12 cellular contexts compared by ENCODE assay signal in genomic region chr5:68225911-68226563, GRCh38. TPM values are rescaled to one million over a fixed set of nuclear protein-coding genes. Genes with fewer than 3 reads are reported as not detected.
DNase-seq lines count a peak whose midpoint lies in the region; ATAC-seq and TF ChIP-seq lines count a peak whose summit lies in the region.
"Had no signal": no experiment of that assay in that cellular context is flagged by ENCODE, and none has a peak within 500 bp of the region (broad histone marks: within the 10 kb centered on the region; RNA-seq: fewer than 3 reads in every experiment).

No MANE protein-coding gene starts in this region.

- no peaks in the 10 kb centered on the region for H3K9me3 Mint-ChIP-seq in activated T-cell treated with anti-CD3 and anti-CD28 coated beads, Interleukin-2, amount 50 U/mL, for 72 hours
- H3K9me3 Mint-ChIP-seq in activated T-cell treated with anti-CD3 and anti-CD28 coated beads, Interleukin-2, amount 50 U/mL, for 4 hours = no peaks in the 10 kb centered on the region
- no peaks in the 10 kb centered on the region for H3K9me3 Mint-ChIP-seq in CD8-positive, alpha-beta memory T cell
- H3K9me3 Mint-ChIP-seq: activated naive CD4-positive, alpha-beta T cell treated with anti-CD3 and anti-CD28 coated beads, Interleukin-2, amount 10 ng/mL, durations not matched to agents 7 days and 5 days had no signal

- POLR2A ChIA-PET in CD8-positive, alpha-beta memory T cell (lab: Charles Lee) = no interaction called here

- peaks cover 4 to 21% of the 10 kb centered on the region in 2 donors for H3K36me3 Mint-ChIP-seq in activated T-cell treated with anti-CD3 and anti-CD28 coated beads, Interleukin-2, amount 50 U/mL, for 72 hours (ENCODE audit: insufficient read depth in 2 of 2)
- H3K36me3 Mint-ChIP-seq in activated T-cell treated with anti-CD3 and anti-CD28 coated beads, Interleukin-2, amount 50 U/mL, for 4 hours (ENCODE audit: insufficient read depth) = peaks cover 39% of the 10 kb centered on the region
- peaks cover 0 to 72% (median 9%) of the 10 kb centered on the region in 3 donors for H3K36me3 Mint-ChIP-seq in CD8-positive, alpha-beta memory T cell

- peak overlapping the region in 31 of 59 donors; percentile 6 to 46 (median 22) for H3K4me3 ChIP-seq in dorsolateral prefrontal cortex
- H3K4me3 ChIP-seq in mucosa of descending colon = no peak overlapping the region
- peak overlapping the region in 2 of 4 donors; percentile 1 to 17 for H3K4me3 ChIP-seq in transverse colon
- H3K4me3 ChIP-seq in CD8-positive, alpha-beta memory T cell (ENCODE audit: low read length) = no peak overlapping the region
- H3K4me3 ChIP-seq in aorta (ENCODE audit: low read length in 2 of 2) = no peak overlapping the region

- H3K36me3 ChIP-seq in mucosa of descending colon (ENCODE audit: low read depth) (no peaks in the 10 kb centered on the region), transverse colon (peaks cover 0 to 18% (median 4%) of the 10 kb centered on the region in 4 donors), aorta (ENCODE audit: control insufficient read depth in 1 of 2, insufficient read depth in 2 of 2, low read length in 1 of 2) (peaks cover under 1 to 4% of the 10 kb centered on the region in 2 donors)
- H3K36me3 ChIP-seq in CD8-positive, alpha-beta memory T cell (ENCODE audit: insufficient read depth, low read length) = peaks cover 18% of the 10 kb centered on the region

- H3K9me3 ChIP-seq in mucosa of descending colon (no peaks in the 10 kb centered on the region), transverse colon (no peaks in the 10 kb centered on the region), aorta (ENCODE audit: control insufficient read depth, low read length) (no peaks in the 10 kb centered on the region)
- H3K9me3 ChIP-seq in CD8-positive, alpha-beta memory T cell (ENCODE audit: low read length) = no peaks in the 10 kb centered on the region

- in situ Hi-C loops in transverse colon (cut with MboI; ENCODE audit: low pct_ligation_motif_present in 1 of 4, low pct_unique_long_range_greater_than_20kb in 1 of 4, low sequenced_read_pairs in 3 of 4) = no loop called here

- no peak overlapping the region for H3K4me3 Mint-ChIP-seq in activated T-cell treated with anti-CD3 and anti-CD28 coated beads, Interleukin-2, amount 50 U/mL, for 72 hours
- H3K4me3 Mint-ChIP-seq in activated T-cell treated with anti-CD3 and anti-CD28 coated beads, Interleukin-2, amount 50 U/mL, for 4 hours = no peak overlapping the region
- H3K4me3 Mint-ChIP-seq in CD8-positive, alpha-beta memory T cell = peak overlapping the region in 3 of 7 donors; percentile 5 to 76 (median 40)
- H3K4me3 Mint-ChIP-seq: activated CD4-positive, alpha-beta T cell treated with anti-CD3 and anti-CD28 coated beads for 36 hours; activated naive CD4-positive, alpha-beta T cell treated with anti-CD3 and anti-CD28 coated beads, Interleukin-2, amount 10 ng/mL, durations not matched to agents 7 days and 5 days had no signal

- H3K27ac ChIP-seq in dorsolateral prefrontal cortex (peak overlapping the region in 47 of 59 donors; percentile 3 to 78 (median 48)), transverse colon (peak overlapping the region; percentile 68 to 86 (median 76)), aorta (ENCODE audit: low read depth in 1 of 2, low read length in 2 of 2) (no peak overlapping the region)
- H3K27ac ChIP-seq in CD8-positive, alpha-beta memory T cell (ENCODE audit: low read depth, low read length) = no peak overlapping the region

- H3K27me3 ChIP-seq in dorsolateral prefrontal cortex (no peaks in the 10 kb centered on the region), transverse colon (no peaks in the 10 kb centered on the region), aorta (ENCODE audit: control insufficient read depth in 1 of 2, insufficient read depth in 2 of 2, low read length in 1 of 2) (no peaks in the 10 kb centered on the region)
- H3K27me3 ChIP-seq in CD8-positive, alpha-beta memory T cell (ENCODE audit: insufficient read depth, low read length, poor library complexity, severe bottlenecking) = no peaks in the 10 kb centered on the region

- no peak for ATAC-seq in activated T-cell treated with anti-CD3 and anti-CD28 coated beads, Interleukin-2, amount 50 U/mL, for 72 hours (replicated peaks in 1 of 2)
- ATAC-seq in activated T-cell treated with anti-CD3 and anti-CD28 coated beads, Interleukin-2, amount 50 U/mL, for 4 hours = no peak
- peak; percentile 76 for ATAC-seq in mucosa of descending colon
- no peak for ATAC-seq in aorta (ENCODE audit: low FRiP score)
- ATAC-seq: activated CD4-positive, alpha-beta T cell treated with anti-CD3 and anti-CD28 coated beads for 36 hours had no signal

- 25 to 61% methylated on average over 9 to 15 of the region's 15 CpGs for WGBS in transverse colon (ENCODE audit: low coverage in 1 of 2), 2 donors
- 81 to 90% methylated on average over 15 of the region's 15 CpGs for WGBS in aorta, 2 donors

- peak overlapping the region; percentile 18 for H3K27ac Mint-ChIP-seq in activated T-cell treated with anti-CD3 and anti-CD28 coated beads, Interleukin-2, amount 50 U/mL, for 72 hours
- peak overlapping the region in 3 of 8 donors; percentile 1 to 81 (median 59) for H3K27ac Mint-ChIP-seq in CD8-positive, alpha-beta memory T cell
- H3K27ac Mint-ChIP-seq: activated CD4-positive, alpha-beta T cell treated with anti-CD3 and anti-CD28 coated beads for 36 hours; activated naive CD4-positive, alpha-beta T cell treated with anti-CD3 and anti-CD28 coated beads, Interleukin-2, amount 10 ng/mL, durations not matched to agents 7 days and 5 days had no signal

- TF ChIP-seq POLR2A in transverse colon (IDR thresholded peaks at IDR 0.05) = no peak

- no peak for TF ChIP-seq EP300 in transverse colon (IDR thresholded peaks at IDR 0.05; ENCODE audit: low read depth)

- no peak for DNase-seq in activated T-cell treated with anti-CD3 and anti-CD28 coated beads, Interleukin-2, amount 50 U/mL, for 72 hours
- DNase-seq in activated T-cell treated with anti-CD3 and anti-CD28 coated beads, Interleukin-2, amount 50 U/mL, for 4 hours = no peak
- DNase-seq in dorsolateral prefrontal cortex = no peak
- peak; percentile 70 to 76 (median 72) for DNase-seq in mucosa of descending colon
- peak; percentile 68 for DNase-seq in transverse colon
- no peak for DNase-seq in DMS79 (lab: John Stamatoyannopoulos, UW)
- no peak for DNase-seq in CD8-positive, alpha-beta memory T cell
- no peak for DNase-seq in aorta
- DNase-seq: activated CD4-positive, alpha-beta T cell treated with anti-CD3 and anti-CD28 coated beads for 36 hours; activated naive CD4-positive, alpha-beta T cell treated with anti-CD3 and anti-CD28 coated beads, Interleukin-2, amount 10 ng/mL, durations not matched to agents 7 days and 5 days; KG1; NCI-H2171 had no signal

- peaks cover 85% of the 10 kb centered on the region for H3K4me1 Mint-ChIP-seq in activated T-cell treated with anti-CD3 and anti-CD28 coated beads, Interleukin-2, amount 50 U/mL, for 72 hours (ENCODE audit: low read depth)
- H3K4me1 Mint-ChIP-seq in activated T-cell treated with anti-CD3 and anti-CD28 coated beads, Interleukin-2, amount 50 U/mL, for 4 hours (ENCODE audit: low read depth) = peaks cover 90% of the 10 kb centered on the region
- peaks cover 87 to 100% (median 99%) of the 10 kb centered on the region in 3 donors for H3K4me1 Mint-ChIP-seq in CD8-positive, alpha-beta memory T cell

- CTCF ChIA-PET in CD8-positive, alpha-beta memory T cell (lab: Charles Lee) = interaction anchor here (1.3 kb wide), 1 partner anchor 9 kb away, joined by 3 read pairs; no protein-coding TSS in a partner anchor

- peaks cover 65% of the 10 kb centered on the region for H3K4me1 ChIP-seq in mucosa of descending colon (ENCODE audit: low read depth)
- peaks cover 32 to 98% (median 79%) of the 10 kb centered on the region in 4 donors for H3K4me1 ChIP-seq in transverse colon
- H3K4me1 ChIP-seq in CD8-positive, alpha-beta memory T cell (ENCODE audit: insufficient read depth, low read length) = peaks cover 62% of the 10 kb centered on the region
- H3K4me1 ChIP-seq in aorta (ENCODE audit: control insufficient read depth in 1 of 2, insufficient read depth in 2 of 2, low read length in 2 of 2) = peaks cover 2 to 23% of the 10 kb centered on the region in 2 donors

- no peaks in the 10 kb centered on the region for H3K27me3 Mint-ChIP-seq in activated T-cell treated with anti-CD3 and anti-CD28 coated beads, Interleukin-2, amount 50 U/mL, for 72 hours (ENCODE audit: low read depth)
- no peaks in the 10 kb centered on the region for H3K27me3 Mint-ChIP-seq in activated T-cell treated with anti-CD3 and anti-CD28 coated beads, Interleukin-2, amount 50 U/mL, for 4 hours (ENCODE audit: low read depth)
- peaks cover 0 to 1% of the 10 kb centered on the region in 2 donors for H3K27me3 Mint-ChIP-seq in CD8-positive, alpha-beta memory T cell
- H3K27me3 Mint-ChIP-seq: activated CD4-positive, alpha-beta T cell treated with anti-CD3 and anti-CD28 coated beads for 36 hours; activated naive CD4-positive, alpha-beta T cell treated with anti-CD3 and anti-CD28 coated beads, Interleukin-2, amount 10 ng/mL, durations not matched to agents 7 days and 5 days had no signal

- TF ChIP-seq CTCF in dorsolateral prefrontal cortex (IDR thresholded peaks at IDR 0.05 in 54 of 56, conservative IDR thresholded peaks at IDR 0.05 in 2 of 56; ENCODE audit: low read depth in 1 of 56, partially characterized antibody in 56 of 56) = no peak
- TF ChIP-seq CTCF in mucosa of descending colon (IDR thresholded peaks at IDR 0.05) = no peak
- no peak for TF ChIP-seq CTCF in transverse colon (IDR thresholded peaks at IDR 0.05)

- intact Hi-C loops in dorsolateral prefrontal cortex (cut with DNase I) (no loop called here), mucosa of descending colon (cut with DNase I, micrococcal nuclease) (no loop called here), transverse colon (cut with DNase I; ENCODE audit: low total_unique reads) (no loop called here), aorta (cut with DNase I) (no loop called here)

RNA-seq across cellular contexts. Expression of gene PIK3R1, which starts 10.5 kb away (rescaled TPM):
- 10 to 100 TPM; 46.5 to 74.2 TPM for total RNA-seq in activated T-cell treated with anti-CD3 and anti-CD28 coated beads, Interleukin-2, amount 50 U/mL, for 72 hours
- total RNA-seq in activated T-cell treated with anti-CD3 and anti-CD28 coated beads, Interleukin-2, amount 50 U/mL, for 4 hours = 10 to 100 TPM; 21.1 to 23.6 (median 22.5) TPM
- total RNA-seq in dorsolateral prefrontal cortex = 100 to 1,000 TPM; 172 to 359 (median 273) TPM
- 100 to 1,000 TPM in 1 of 3 donors, 10 to 100 TPM in 2; 66.7 to 197 (median 74.9) TPM for total RNA-seq in mucosa of descending colon
- total RNA-seq in transverse colon = 100 to 1,000 TPM in 1 of 4 donors, 10 to 100 TPM in 3; 44.9 to 222 (median 81.6) TPM
- total RNA-seq in CD8-positive, alpha-beta memory T cell = 10 to 100 TPM; 46.9 to 47.9 TPM
- 75.9 TPM for polyA plus RNA-seq in CD8-positive, alpha-beta memory T cell
- 100 to 1,000 TPM in 1 of 2 donors, 10 to 100 TPM in 1; 63.4 to 132 TPM for total RNA-seq in aorta
- 10 to 100 TPM; 12.3 to 23.2 TPM for polyA plus RNA-seq in aorta

Comparison
In these comparisons a context has a peak if more than half of its experiments do, and no peak if none do; other contexts are left out.
1. DNase-seq: peak in mucosa of descending colon (3 of 3) and transverse colon (single experiment); none in activated T-cell treated with anti-CD3 and anti-CD28 coated beads, Interleukin-2, amount 50 U/mL, for 72 hours (0 of 2), activated T-cell treated with anti-CD3 and anti-CD28 coated beads, Interleukin-2, amount 50 U/mL, for 4 hours (single experiment), dorsolateral prefrontal cortex (0 of 10), DMS79 (single experiment), CD8-positive, alpha-beta memory T cell (0 of 5) and aorta (0 of 2).
2. H3K27ac ChIP-seq: peak in dorsolateral prefrontal cortex (47 of 59) and transverse colon (4 of 4); none in CD8-positive, alpha-beta memory T cell (single experiment) and aorta (0 of 2).
3. H3K4me3 ChIP-seq: peak in dorsolateral prefrontal cortex (31 of 59); none in mucosa of descending colon (single experiment), CD8-positive, alpha-beta memory T cell (single experiment) and aorta (0 of 2).